Comparison of ENCODE assay signal across 12 cellular contexts in the genomic region with DNA sequence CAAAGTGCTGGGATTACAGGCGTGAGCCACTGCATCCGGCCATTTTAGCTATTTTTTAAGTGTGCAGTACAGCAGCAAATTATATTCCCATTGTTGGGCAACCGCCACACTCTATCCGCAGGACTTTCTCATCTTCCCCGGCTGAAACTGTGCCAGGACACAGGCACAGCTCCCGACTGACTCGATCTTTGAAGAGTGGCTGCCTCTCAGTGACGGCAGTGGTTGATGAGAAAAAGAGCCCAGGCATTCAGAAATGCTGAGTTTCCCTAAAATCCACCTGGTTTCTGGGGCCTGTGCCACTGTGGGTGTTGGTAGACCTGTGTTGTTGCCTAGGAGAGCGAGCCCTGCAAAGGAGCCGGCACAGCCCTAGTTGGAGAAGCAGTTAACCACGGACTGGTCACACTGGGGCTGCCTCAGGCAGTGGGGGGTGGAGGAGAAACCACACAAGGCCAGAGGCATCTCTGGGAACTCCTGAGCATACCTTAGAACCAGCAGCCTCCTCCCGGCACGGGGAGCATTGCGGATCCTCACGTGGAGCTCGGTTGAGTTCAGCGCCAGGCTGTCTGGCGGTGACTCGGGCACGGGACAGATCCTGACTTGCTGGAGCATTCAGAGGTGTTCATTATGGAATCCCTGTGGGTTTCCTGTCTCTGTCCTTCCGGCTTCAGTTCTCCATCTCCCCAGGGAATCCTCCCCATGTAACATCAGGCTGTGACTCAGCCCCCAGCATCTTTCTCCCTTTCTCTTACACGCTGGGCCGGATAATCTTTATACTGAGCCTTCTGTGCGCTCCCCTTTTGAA. TPM values are rescaled to one million over a fixed set of nuclear protein-coding genes. Genes with fewer than 3 reads are reported as not detected.
A peak's percentile ranks its signal among the peaks of the same experiment; 100 is the strongest.
DNase-seq lines count a peak whose midpoint lies in the region; ATAC-seq, FAIRE-seq and TF ChIP-seq lines count a peak whose summit lies in the region.
"Had no signal": no experiment of that assay in that cellular context is flagged by ENCODE, and none has a peak within 500 bp of the region (broad histone marks: within the 10 kb centered on the region; RNA-seq: fewer than 3 reads in every experiment).

No MANE protein-coding gene starts in this region.

- H3K27ac ChIP-seq in astrocyte (ENCODE audit: low read depth, low read length) (peak overlapping the region; percentile 79), keratinocyte (ENCODE audit: control insufficient read depth, insufficient read depth, low read length) (peak overlapping the region; percentile 68)

- peak; percentile 99 for FAIRE-seq in astrocyte (lab: Jason Lieb, UNC)
- peak; percentile 100 for FAIRE-seq in keratinocyte (lab: Jason Lieb, UNC)

- H3K79me2 ChIP-seq in astrocyte (ENCODE audit: insufficient read depth, low read length) (peaks cover 26% of the 10 kb centered on the region), keratinocyte (ENCODE audit: control insufficient read depth, insufficient read depth, low read length) (peaks cover 2% of the 10 kb centered on the region)

- H3K4me1 ChIP-seq in astrocyte (ENCODE audit: insufficient read depth, low read length) (peaks cover 18% of the 10 kb centered on the region), keratinocyte (ENCODE audit: control insufficient read depth, extremely low read depth, insufficient read depth, low read length) (peaks cover 34% of the 10 kb centered on the region)

- dilution Hi-C loops in keratinocyte (cut with MboI; ENCODE audit: extremely low pct_ligation_motif_present, low sequenced_read_pairs), result no loop called here

- no peaks in the 10 kb centered on the region for H3K27me3 Mint-ChIP-seq in natural killer cell treated with Interleukin-12 subunit alpha and Interleukin-12 subunit beta and Interleukin-15 and Interleukin-18, amount 100 ng/mL, for 72 hours
- H3K27me3 Mint-ChIP-seq in natural killer cell (ENCODE audit: low read depth in 2 of 2) (no peaks in the 10 kb centered on the region), astrocyte (ENCODE audit: low read depth, unreplicated experiment) (no peaks in the 10 kb centered on the region)
- H3K27me3 Mint-ChIP-seq: activated naive CD4-positive, alpha-beta T cell treated with anti-CD3 and anti-CD28 coated beads, Interleukin-2, amount 50 U/mL, for 24 hours had no signal

- no peak for TF ChIP-seq CTCF in natural killer cell (IDR thresholded peaks at IDR 0.05)
- TF ChIP-seq CTCF in astrocyte (IDR thresholded peaks at IDR 0.05; ENCODE audit: insufficient read depth, low read depth, low read length), result no peak
- TF ChIP-seq CTCF in keratinocyte (optimal IDR thresholded peaks at IDR 0.05 in 1 of 3, IDR thresholded peaks at IDR 0.05 in 1 of 3, conservative IDR thresholded peaks at IDR 0.05 in 1 of 3; ENCODE audit: extremely low read depth in 1 of 3, insufficient read depth in 2 of 3, low read length in 3 of 3), result no peak

- H4K20me1 ChIP-seq in astrocyte (ENCODE audit: insufficient read depth, low read length), result peaks cover 63% of the 10 kb centered on the region
- no peaks in the 10 kb centered on the region for H4K20me1 ChIP-seq in keratinocyte (ENCODE audit: control insufficient read depth, extremely low read depth, insufficient read depth, low read length)

- H3K9me1 ChIP-seq in keratinocyte (ENCODE audit: control insufficient read depth, extremely low read depth, insufficient read depth, low read length), result no peaks in the 10 kb centered on the region

- H3K4me2 ChIP-seq in astrocyte (ENCODE audit: low read length) (peak overlapping the region; percentile 51), keratinocyte (ENCODE audit: control insufficient read depth, extremely low read depth, insufficient read depth, low read depth, low read length) (peak overlapping the region; percentile 67)

- no peaks in the 10 kb centered on the region for H3K27me3 ChIP-seq in astrocyte (ENCODE audit: insufficient read depth, low read length)
- H3K27me3 ChIP-seq in keratinocyte (ENCODE audit: control insufficient read depth, extremely low read depth, insufficient read depth, low read length), result no peaks in the 10 kb centered on the region

- H3K27ac Mint-ChIP-seq in natural killer cell treated with Interleukin-12 subunit alpha and Interleukin-12 subunit beta and Interleukin-15 and Interleukin-18, amount 100 ng/mL, for 72 hours, result no peak overlapping the region
- H3K27ac Mint-ChIP-seq in natural killer cell (no peak overlapping the region), astrocyte (ENCODE audit: unreplicated experiment) (peak overlapping the region; percentile 93)
- H3K27ac Mint-ChIP-seq: activated naive CD4-positive, alpha-beta T cell treated with anti-CD3 and anti-CD28 coated beads, Interleukin-2, amount 50 U/mL, for 24 hours; WTC11 had no signal

- peaks cover 8 to 14% of the 10 kb centered on the region in 2 donors for H3K4me1 Mint-ChIP-seq in natural killer cell treated with Interleukin-12 subunit alpha and Interleukin-12 subunit beta and Interleukin-15 and Interleukin-18, amount 100 ng/mL, for 72 hours (ENCODE audit: low read depth in 2 of 2)
- H3K4me1 Mint-ChIP-seq in natural killer cell (no peaks in the 10 kb centered on the region), astrocyte (ENCODE audit: low read depth, unreplicated experiment) (peaks cover 19% of the 10 kb centered on the region)
- H3K4me1 Mint-ChIP-seq: activated naive CD4-positive, alpha-beta T cell treated with anti-CD3 and anti-CD28 coated beads, Interleukin-2, amount 50 U/mL, for 24 hours; WTC11 had no signal

- intact Hi-C loops in natural killer cell (cut with micrococcal nuclease), result no loop called here

- H3K36me3 ChIP-seq in astrocyte (ENCODE audit: insufficient read depth, low read length), result peaks cover 24% of the 10 kb centered on the region
- H3K36me3 ChIP-seq in keratinocyte (ENCODE audit: control insufficient read depth in 2 of 2, extremely low read depth in 1 of 2, insufficient read depth in 2 of 2, low read length in 2 of 2), result peaks cover 42 to 51% of the 10 kb centered on the region in 2 experiments

- no peak overlapping the region for H3K4me3 Mint-ChIP-seq in natural killer cell treated with Interleukin-12 subunit alpha and Interleukin-12 subunit beta and Interleukin-15 and Interleukin-18, amount 100 ng/mL, for 72 hours
- H3K4me3 Mint-ChIP-seq in natural killer cell, result no peak overlapping the region
- peak overlapping the region; percentile 60 for H3K4me3 Mint-ChIP-seq in astrocyte (ENCODE audit: unreplicated experiment)
- H3K4me3 Mint-ChIP-seq: activated naive CD4-positive, alpha-beta T cell treated with anti-CD3 and anti-CD28 coated beads, Interleukin-2, amount 50 U/mL, for 24 hours; WTC11 had no signal

- no peak for ATAC-seq in natural killer cell treated with Interleukin-12 subunit alpha and Interleukin-12 subunit beta and Interleukin-15 and Interleukin-18, amount 100 ng/mL, for 72 hours
- no peak for ATAC-seq in natural killer cell
- no peak for ATAC-seq in GM19397 (IDR thresholded peaks at IDR 0.05; ENCODE audit: unreplicated experiment)
- ATAC-seq: WTC11 had no signal

- H3K9me3 ChIP-seq in astrocyte (ENCODE audit: insufficient read depth, low read depth, low read length) (no peaks in the 10 kb centered on the region), keratinocyte (ENCODE audit: control insufficient read depth, low read depth, low read length) (no peaks in the 10 kb centered on the region)

- H3K4me3 ChIP-seq in astrocyte (ENCODE audit: insufficient read depth, low read depth, low read length) (no peak overlapping the region), keratinocyte (ENCODE audit: control insufficient read depth in 2 of 3, extremely low read depth in 1 of 3, insufficient read depth in 2 of 3, low read depth in 1 of 3, low read length in 3 of 3) (no peak overlapping the region)

- H2AFZ ChIP-seq in astrocyte (ENCODE audit: low read depth, low read length) (no peak overlapping the region), keratinocyte (ENCODE audit: control insufficient read depth, low read length) (no peak overlapping the region)

- H3K9me3 Mint-ChIP-seq in natural killer cell treated with Interleukin-12 subunit alpha and Interleukin-12 subunit beta and Interleukin-15 and Interleukin-18, amount 100 ng/mL, for 72 hours, result no peaks in the 10 kb centered on the region
- no peaks in the 10 kb centered on the region for H3K9me3 Mint-ChIP-seq in natural killer cell
- H3K9me3 Mint-ChIP-seq in astrocyte (ENCODE audit: unreplicated experiment), result no peaks in the 10 kb centered on the region
- H3K9me3 Mint-ChIP-seq: activated naive CD4-positive, alpha-beta T cell treated with anti-CD3 and anti-CD28 coated beads, Interleukin-2, amount 50 U/mL, for 24 hours; WTC11 had no signal

- H3K9ac ChIP-seq in astrocyte (ENCODE audit: low read length), result peak overlapping the region; percentile 67
- peak overlapping the region; percentile 25 for H3K9ac ChIP-seq in keratinocyte (ENCODE audit: control insufficient read depth, extremely low read depth, insufficient read depth, low read length)

- peaks cover 11% of the 10 kb centered on the region for H3K36me3 Mint-ChIP-seq in natural killer cell treated with Interleukin-12 subunit alpha and Interleukin-12 subunit beta and Interleukin-15 and Interleukin-18, amount 100 ng/mL, for 72 hours
- H3K36me3 Mint-ChIP-seq in natural killer cell (no peaks in the 10 kb centered on the region), astrocyte (ENCODE audit: low read depth, unreplicated experiment) (peaks cover 35% of the 10 kb centered on the region)

- DNase-seq in natural killer cell treated with Interleukin-12 subunit alpha and Interleukin-12 subunit beta and Interleukin-15 and Interleukin-18, amount 100 ng/mL, for 72 hours (ENCODE audit: low spot score), result peak; percentile 59
- DNase-seq in natural killer cell (no peak), astrocyte (ENCODE audit: low read depth) (peak; percentile 74), keratinocyte (ENCODE audit: low read depth, low spot score) (peak; percentile 96), cortex of kidney (lab: John Stamatoyannopoulos, UW) (no peak), NCI-H2029 (lab: John Stamatoyannopoulos, UW) (no peak), G401 (ENCODE audit: low spot score) (no peak)
- DNase-seq: erythroblast, KG1 had no signal

- in situ Hi-C loops in G401 (cut with HindIII; ENCODE audit: low sequenced_read_pairs), result no loop called here

RNA-seq across cellular contexts. Expression of a gene that starts 16.2 kb away (rescaled TPM):
- 100 to 1,000 TPM; 190 to 256 TPM for total RNA-seq in natural killer cell treated with Interleukin-12 subunit alpha and Interleukin-12 subunit beta and Interleukin-15 and Interleukin-18, amount 100 ng/mL, for 72 hours
- total RNA-seq in natural killer cell (10 to 100 TPM; 33.4 to 59.7 (median 39.0) TPM), astrocyte (52.4 and 53.4 TPM in 2 replicates)
- 14.0 to 21.3 TPM (median 18.6 TPM) in 3 replicates for polyA plus RNA-seq in keratinocyte
- polyA plus RNA-seq in keratinocyte (2011; ENCODE audit: low read depth), result 9.7 TPM
- 10.1 and 12.3 TPM in 2 replicates for polyA plus RNA-seq in keratinocyte (2011; cell fraction: cytosol; rRNA removed)
- polyA plus RNA-seq in keratinocyte (2011; cell fraction: nucleus; rRNA removed), result 38.8 and 41.3 TPM in 2 replicates
- polyA plus RNA-seq in keratinocyte (2012; ENCODE audit: low replicate concordance), result 20.0 and 30.1 TPM in 2 replicates
- polyA minus RNA-seq in keratinocyte, result 14.3 to 51.9 TPM (median 22.7 TPM) in 3 replicates
- 11.9 TPM for polyA minus RNA-seq in keratinocyte (2011; cell fraction: cytosol; rRNA and poly(A)+ RNA removed)
- polyA minus RNA-seq in keratinocyte (2011; cell fraction: nucleus; rRNA and poly(A)+ RNA removed), result 21.3 and 28.9 TPM in 2 replicates
- 5.2 and 11.0 TPM in 2 replicates for total RNA-seq in G401 (2014; rRNA removed; shearing (Covaris generic))

Comparison
In these comparisons a context has a peak if more than half of its experiments do, and no peak if none do; other contexts are left out.
1. DNase-seq: peak in natural killer cell treated with Interleukin-12 subunit alpha and Interleukin-12 subunit beta and Interleukin-15 and Interleukin-18, amount 100 ng/mL, for 72 hours (single experiment), astrocyte (single experiment) and keratinocyte (single experiment); none in natural killer cell (single experiment), cortex of kidney (single experiment), NCI-H2029 (single experiment) and G401 (single experiment).